ENCODE assay signal across 18 cellular contexts in genomic region chr1:162367073-162367472, GRCh38. TPM values are rescaled to one million over a fixed set of nuclear protein-coding genes. Genes with fewer than 3 reads are reported as not detected.
DNase-seq lines count a peak whose midpoint lies in the region; ATAC-seq and TF ChIP-seq lines count a peak whose summit lies in the region.
"Had no signal": no experiment of that assay in that cellular context is flagged by ENCODE, and none has a peak within 500 bp of the region (broad histone marks: within the 10 kb centered on the region; RNA-seq: fewer than 3 reads in every experiment).

No MANE protein-coding gene starts in this region.

- dilution Hi-C loops in IMR-90 (cut with HindIII; ENCODE audit: low sequenced_read_pairs, unreplicated experiment), result no loop called here

- H2BK5ac ChIP-seq in IMR-90 (ENCODE audit: low read depth, low read length, poor library complexity, severe bottlenecking), result no peak overlapping the region
- peak overlapping the region; percentile 27 for H2BK5ac ChIP-seq in neuronal stem cell (ENCODE audit: low read length)

- TF ChIP-seq CTCF in AG04449 (IDR thresholded peaks at IDR 0.05; ENCODE audit: insufficient read depth, low read length, missing control alignments) (no peak), IMR-90 (conservative IDR thresholded peaks at IDR 0.05; ENCODE audit: low read depth, low read length) (no peak), fibroblast of pulmonary artery (IDR thresholded peaks at IDR 0.05; ENCODE audit: low read length, missing control alignments) (no peak), omental fat pad (IDR thresholded peaks at IDR 0.05) (no peak)
- TF ChIP-seq CTCF in activated CD8-positive, alpha-beta T cell treated with anti-CD3 and anti-CD28 coated beads for 36 hours (IDR thresholded peaks at IDR 0.05), result no peak

- H3K23ac ChIP-seq in IMR-90 (ENCODE audit: low read depth, low read length), result no peak overlapping the region
- H3K23ac ChIP-seq in neuronal stem cell (ENCODE audit: low read depth, low read length, poor library complexity), result peak overlapping the region; percentile 49

- TF ChIP-seq RAD21 in IMR-90 (IDR thresholded peaks at IDR 0.05; ENCODE audit: low read length), result no peak

- H3K9me1 ChIP-seq in IMR-90 (ENCODE audit: insufficient read depth, low read length), result no peaks in the 10 kb centered on the region

- no peaks in the 10 kb centered on the region for H3K36me3 ChIP-seq in IMR-90 (ENCODE audit: control insufficient read depth, insufficient read depth, low read length)
- H3K36me3 ChIP-seq in neuronal stem cell (replicated peaks in 1 of 2; ENCODE audit: control insufficient read depth in 2 of 2, insufficient read depth in 2 of 2, low read length in 2 of 2), result peaks cover 0 to 64% of the 10 kb centered on the region in 2 donors
- H3K36me3 ChIP-seq: thoracic aorta had no signal

- H3K79me1 ChIP-seq in IMR-90 (ENCODE audit: low read depth in 1 of 2, low read length in 2 of 2) (no peaks in the 10 kb centered on the region), neuronal stem cell (ENCODE audit: low read depth, low read length) (no peaks in the 10 kb centered on the region)

- no peak for TF ChIP-seq POLR2A in IMR-90 (IDR thresholded peaks at IDR 0.05; ENCODE audit: low read depth, low read length)

- H4K5ac ChIP-seq in IMR-90 (ENCODE audit: low read depth, low read length), result no peak overlapping the region

- H3K14ac ChIP-seq in IMR-90 (replicated peaks; ENCODE audit: low read depth, low read length) (no peak overlapping the region), neuronal stem cell (ENCODE audit: low read length) (peak overlapping the region; percentile 9)

- no TSS peak for BruUV-seq in IMR-90 (replicated peaks; lab: Mats Ljungman, UMichigan)

- H4K8ac ChIP-seq in IMR-90 (ENCODE audit: low read depth in 2 of 2, low read length in 2 of 2) (no peak overlapping the region), neuronal stem cell (ENCODE audit: low read depth, low read length) (no peak overlapping the region)

- peak overlapping the region; percentile 46 for H3K4me3 ChIP-seq in AG04449 (ENCODE audit: low read depth, low read length)
- 0 out of 2 replicates have a peak overlapping the region, but pooled peaks have one; percentile 23 for H3K4me3 ChIP-seq in IMR-90 (ENCODE audit: insufficient read depth, low read depth, low read length)
- H3K4me3 ChIP-seq in fibroblast of pulmonary artery (replicated peaks; ENCODE audit: low read depth, low read length), result peak overlapping the region; percentile 62
- H3K4me3 ChIP-seq in neuronal stem cell (ENCODE audit: low read length in 2 of 2), result no peak overlapping the region
- H3K4me3 ChIP-seq: GM12878, smooth muscle cell, thoracic aorta had no signal

- CTCF ChIA-PET in AG04449 (lab: Yijun Ruan, JAX), result interaction anchor here (1.9 to 2.3 kb wide), 2 partner anchors 10 kb away, joined by 13 to 14 read pairs; no protein-coding TSS in a partner anchor
- CTCF ChIA-PET in IMR-90 (lab: Yijun Ruan, JAX), result interaction anchor here (1.1 to 1.5 kb wide), 3 partner anchors 10 to 311 kb away, joined by 3 to 5 read pairs (median 4); no protein-coding TSS in a partner anchor
- CTCF ChIA-PET in activated CD8-positive, alpha-beta T cell treated with anti-CD3 and anti-CD28 coated beads for 36 hours (lab: Charles Lee), result no interaction called here

- no peak overlapping the region for H3K56ac ChIP-seq in IMR-90 (ENCODE audit: extremely low read depth, insufficient read depth, low read length)

- peaks cover 18% of the 10 kb centered on the region for H3K27me3 ChIP-seq in IMR-90 (ENCODE audit: control insufficient read depth, insufficient read depth, low read length)
- H3K27me3 ChIP-seq in neuronal stem cell (ENCODE audit: control insufficient read depth in 3 of 3, insufficient read depth in 3 of 3, low read depth in 1 of 3, low read length in 3 of 3), result no peaks in the 10 kb centered on the region
- H3K27me3 ChIP-seq: dorsolateral prefrontal cortex had no signal

- DNase-seq in AG04449 (ENCODE audit: low read depth, low spot score) (no peak), IMR-90 (no peak), fibroblast of pulmonary artery (ENCODE audit: low read depth) (no peak), neuronal stem cell (ENCODE audit: low spot score) (no peak), omental fat pad (ENCODE audit: low spot score) (no peak)
- DNase-seq in activated CD8-positive, alpha-beta T cell treated with anti-CD3 and anti-CD28 coated beads for 36 hours, result no peak
- no peak for DNase-seq in stimulated activated naive CD8-positive, alpha-beta T cell treated with anti-CD3 and anti-CD28 coated beads, Interleukin-15, Interleukin-2, amounts not matched to agents 100 U/mL and 50 U/mL, for 24 hours
- DNase-seq in stimulated activated CD4-positive, alpha-beta T cell treated with anti-CD3 and anti-CD28 coated beads, Interleukin-15, amount 100 ng/mL, for 24 hours, result no peak
- DNase-seq: dorsolateral prefrontal cortex; naive thymus-derived CD8-positive, alpha-beta T cell; NCI-H1092 treated with DMSO at 0.1 percent for 48 hours; NCI-H345; T-helper 1 cell had no signal

- H3K9me3 ChIP-seq in IMR-90 (ENCODE audit: control insufficient read depth, insufficient read depth, low read length) (no peaks in the 10 kb centered on the region), neuronal stem cell (replicated peaks in 1 of 2; ENCODE audit: control insufficient read depth in 2 of 2, insufficient read depth in 1 of 2, low read depth in 1 of 2, low read length in 2 of 2) (no peaks in the 10 kb centered on the region)
- H3K9me3 ChIP-seq: thoracic aorta had no signal

- in situ Hi-C loops in IMR-90 (cut with MboI; ENCODE audit: low sequenced_read_pairs), result no loop called here

- intact Hi-C loops in IMR-90 (cut with micrococcal nuclease), result no loop called here
- intact Hi-C loops in activated CD8-positive, alpha-beta T cell treated with anti-CD3 and anti-CD28 coated beads for 36 hours (cut with micrococcal nuclease), result no loop called here

- H3K4me2 ChIP-seq in IMR-90 (ENCODE audit: low read depth, low read length) (no peak overlapping the region), neuronal stem cell (ENCODE audit: insufficient read depth, low read length, poor library complexity, severe bottlenecking) (no peak overlapping the region)
- H3K4me2 ChIP-seq: smooth muscle cell had no signal

- no peak overlapping the region for H2BK15ac ChIP-seq in IMR-90 (ENCODE audit: low read depth, low read length)
- H2BK15ac ChIP-seq in neuronal stem cell (ENCODE audit: low read length), result no peak overlapping the region

- H2BK20ac ChIP-seq in IMR-90 (ENCODE audit: low read depth, low read length), result no peak overlapping the region

- H2AK5ac ChIP-seq in IMR-90 (ENCODE audit: low read depth, low read length) (no peak overlapping the region), neuronal stem cell (ENCODE audit: low read depth, low read length) (no peak overlapping the region)

- no peak overlapping the region for H3K27ac ChIP-seq in IMR-90 (ENCODE audit: insufficient read depth, low read length)
- no peak overlapping the region for H3K27ac ChIP-seq in neuronal stem cell (replicated peaks; ENCODE audit: low read length)
- H3K27ac ChIP-seq: thoracic aorta had no signal

- no peak overlapping the region for H3K4me3 Mint-ChIP-seq in activated CD8-positive, alpha-beta T cell treated with anti-CD3 and anti-CD28 coated beads for 36 hours

- H4K20me1 ChIP-seq in IMR-90 (ENCODE audit: insufficient read depth, low read length), result no peaks in the 10 kb centered on the region

- peak overlapping the region; percentile 75 for H2AFZ ChIP-seq in IMR-90 (replicated peaks; ENCODE audit: low read length, poor library complexity)
- no peak overlapping the region for H2AFZ ChIP-seq in neuronal stem cell (ENCODE audit: low read length)

- no peak overlapping the region for H3K4ac ChIP-seq in IMR-90 (ENCODE audit: low read depth, low read length)
- no peak overlapping the region for H3K4ac ChIP-seq in neuronal stem cell (ENCODE audit: low read length)

- 76% methylated on average over 36 of the region's 36 CpGs; no CpG with 5 or more reads in 1 of the 2 experiments for WGBS in IMR-90 (ENCODE audit: extremely low coverage in 2 of 2, insufficient read length in 1 of 2), 2 experiments
- no CpG with 5 or more reads among the region's 36 CpGs for WGBS in neuronal stem cell (ENCODE audit: extremely low coverage in 2 of 2, insufficient read length in 2 of 2, insufficient replicate concordance in 1 of 2), 2 donors

- H3K9ac ChIP-seq in IMR-90 (ENCODE audit: low read depth, low read length) (no peak overlapping the region), neuronal stem cell (ENCODE audit: low read depth, low read length, poor library complexity) (no peak overlapping the region)

- H3K9me3 Mint-ChIP-seq in activated CD8-positive, alpha-beta T cell treated with anti-CD3 and anti-CD28 coated beads for 36 hours, result no peaks in the 10 kb centered on the region
- H3K9me3 Mint-ChIP-seq: naive thymus-derived CD8-positive, alpha-beta T cell had no signal

- H4K91ac ChIP-seq in IMR-90 (ENCODE audit: insufficient read depth, low read depth, low read length), result no peak overlapping the region
- H4K91ac ChIP-seq in neuronal stem cell (ENCODE audit: low read depth, low read length, poor library complexity), result no peak overlapping the region

- H3K27me3 Mint-ChIP-seq in activated CD8-positive, alpha-beta T cell treated with anti-CD3 and anti-CD28 coated beads for 36 hours, result no peaks in the 10 kb centered on the region

- ATAC-seq in IMR-90 (ENCODE audit: low read depth) (no peak), omental fat pad (ENCODE audit: low FRiP score) (no peak)
- ATAC-seq in activated CD8-positive, alpha-beta T cell treated with anti-CD3 and anti-CD28 coated beads for 36 hours, result no peak
- no peak for ATAC-seq in stimulated activated naive CD8-positive, alpha-beta T cell treated with anti-CD3 and anti-CD28 coated beads, Interleukin-15, Interleukin-2, amounts not matched to agents 100 U/mL and 50 U/mL, for 24 hours
- ATAC-seq: GM12878; naive thymus-derived CD8-positive, alpha-beta T cell had no signal

- POLR2A ChIA-PET in AG04449 (lab: Yijun Ruan, JAX) (no interaction called here), IMR-90 (lab: Charles Lee; ENCODE audit: unreplicated experiment) (no interaction called here)
- POLR2A ChIA-PET in activated CD8-positive, alpha-beta T cell treated with anti-CD3 and anti-CD28 coated beads for 36 hours (lab: Charles Lee), result no interaction called here

- no peak overlapping the region for H2BK12ac ChIP-seq in neuronal stem cell (ENCODE audit: low read length)

- H3K27ac Mint-ChIP-seq in activated CD8-positive, alpha-beta T cell treated with anti-CD3 and anti-CD28 coated beads for 36 hours, result no peak overlapping the region
- H3K27ac Mint-ChIP-seq: naive thymus-derived CD8-positive, alpha-beta T cell had no signal

- no peak overlapping the region for H2AK9ac ChIP-seq in IMR-90 (replicated peaks; ENCODE audit: low read depth, low read length, poor library complexity)

- H3K4me1 ChIP-seq in IMR-90 (ENCODE audit: control insufficient read depth, insufficient read depth, low read length) (no peaks in the 10 kb centered on the region), neuronal stem cell (ENCODE audit: control insufficient read depth in 2 of 2, insufficient read depth in 1 of 2, low read depth in 1 of 2, low read length in 2 of 2) (peaks cover 0 to 2% of the 10 kb centered on the region in 2 donors)

- H3K18ac ChIP-seq in IMR-90 (ENCODE audit: low read depth, low read length) (no peak overlapping the region), neuronal stem cell (ENCODE audit: low read length) (peak overlapping the region; percentile 23)

- no peaks in the 10 kb centered on the region for H3K4me1 Mint-ChIP-seq in activated CD8-positive, alpha-beta T cell treated with anti-CD3 and anti-CD28 coated beads for 36 hours (ENCODE audit: low read depth)
- H3K4me1 Mint-ChIP-seq: naive thymus-derived CD8-positive, alpha-beta T cell had no signal

- no peak overlapping the region for H2BK120ac ChIP-seq in IMR-90 (ENCODE audit: low read depth, low read length)
- no peak overlapping the region for H2BK120ac ChIP-seq in neuronal stem cell (ENCODE audit: low read depth, low read length)

- no peaks in the 10 kb centered on the region for H3K36me3 Mint-ChIP-seq in activated CD8-positive, alpha-beta T cell treated with anti-CD3 and anti-CD28 coated beads for 36 hours (ENCODE audit: low read depth)
- H3K36me3 Mint-ChIP-seq: naive thymus-derived CD8-positive, alpha-beta T cell had no signal

RNA-seq across cellular contexts. Expression of gene SPATA46, which starts 9.6 kb away (rescaled TPM):
- total RNA-seq in IMR-90 (2012; rRNA removed) (not detected in 2 replicates), omental fat pad (not detected)
- not detected in 2 replicates for polyA plus RNA-seq in IMR-90 (2012; rRNA removed)
- polyA plus RNA-seq in IMR-90 (2012; cell fraction: cytosol; rRNA removed), result not detected in 2 replicates
- polyA plus RNA-seq in IMR-90 (2012; cell fraction: nucleus; rRNA removed; ENCODE audit: low replicate concordance), result not detected in 2 replicates
- polyA plus RNA-seq in neuronal stem cell (2013, experiment 1 of 2), result not detected
- not detected for polyA plus RNA-seq in neuronal stem cell (2013, experiment 2 of 2)
- not detected for total RNA-seq in activated CD8-positive, alpha-beta T cell treated with anti-CD3 and anti-CD28 coated beads for 36 hours
- total RNA-seq: aorta; dorsolateral prefrontal cortex; frontal cortex; GM12878; naive thymus-derived CD8-positive, alpha-beta T cell; smooth muscle cell; thoracic aorta had no signal
- polyA plus RNA-seq: aorta; GM12878; naive thymus-derived CD8-positive, alpha-beta T cell; smooth muscle cell had no signal

RNA-seq across cellular contexts. Expression of gene C1orf226, which starts 14.5 kb away (rescaled TPM):
- total RNA-seq in IMR-90 (2012; rRNA removed) (under 0.01 TPM in 1 of 2 replicates, not detected in the other), omental fat pad (10 to 100 TPM in 1 of 4 donors, 1 to 10 TPM in 3; 2.5 to 10.2 (median 3.7) TPM)
- polyA plus RNA-seq in IMR-90 (2012; rRNA removed), result 0.10 and 0.13 TPM in 2 replicates
- 0.03 and 0.12 TPM in 2 replicates for polyA plus RNA-seq in IMR-90 (2012; cell fraction: cytosol; rRNA removed)
- 0.22 and 0.53 TPM in 2 replicates for polyA plus RNA-seq in IMR-90 (2012; cell fraction: nucleus; rRNA removed; ENCODE audit: low replicate concordance)
- 3.6 TPM for polyA plus RNA-seq in neuronal stem cell (2013, experiment 1 of 2)
- 3.8 TPM for polyA plus RNA-seq in neuronal stem cell (2013, experiment 2 of 2)
- under 1 TPM; 0.07 to 0.20 TPM for total RNA-seq in activated CD8-positive, alpha-beta T cell treated with anti-CD3 and anti-CD28 coated beads for 36 hours
- total RNA-seq: GM12878 had no signal
- polyA plus RNA-seq: GM12878; naive thymus-derived CD8-positive, alpha-beta T cell had no signal

RNA-seq across cellular contexts. Expression of gene SH2D1B, which starts 44.9 kb away (rescaled TPM):
- total RNA-seq in IMR-90 (2012; rRNA removed) (0.18 TPM in 1 of 2 replicates, not detected in the other), omental fat pad (under 1 TPM; 0.12 to 0.47 (median 0.25) TPM)
- polyA plus RNA-seq in IMR-90 (2012; rRNA removed), result 0.03 TPM in 2 replicates
- 0.02 TPM in 1 of 2 replicates, not detected in the other for polyA plus RNA-seq in IMR-90 (2012; cell fraction: cytosol; rRNA removed)
- 0.06 TPM in 1 of 2 replicates, not detected in the other for polyA plus RNA-seq in IMR-90 (2012; cell fraction: nucleus; rRNA removed; ENCODE audit: low replicate concordance)
- not detected for polyA plus RNA-seq in neuronal stem cell (2013, experiment 1 of 2)
- polyA plus RNA-seq in neuronal stem cell (2013, experiment 2 of 2), result not detected
- total RNA-seq in activated CD8-positive, alpha-beta T cell treated with anti-CD3 and anti-CD28 coated beads for 36 hours, result not detected
- total RNA-seq: frontal cortex, GM12878, smooth muscle cell had no signal
- polyA plus RNA-seq: smooth muscle cell had no signal

Comparison
In these comparisons a context has a peak if more than half of its experiments do, and no peak if none do; other contexts are left out.
1. H3K4me3 ChIP-seq: peak in AG04449 (single experiment), IMR-90 (single experiment) and fibroblast of pulmonary artery (single experiment); none in neuronal stem cell (0 of 2).